In the genomic region with DNA sequence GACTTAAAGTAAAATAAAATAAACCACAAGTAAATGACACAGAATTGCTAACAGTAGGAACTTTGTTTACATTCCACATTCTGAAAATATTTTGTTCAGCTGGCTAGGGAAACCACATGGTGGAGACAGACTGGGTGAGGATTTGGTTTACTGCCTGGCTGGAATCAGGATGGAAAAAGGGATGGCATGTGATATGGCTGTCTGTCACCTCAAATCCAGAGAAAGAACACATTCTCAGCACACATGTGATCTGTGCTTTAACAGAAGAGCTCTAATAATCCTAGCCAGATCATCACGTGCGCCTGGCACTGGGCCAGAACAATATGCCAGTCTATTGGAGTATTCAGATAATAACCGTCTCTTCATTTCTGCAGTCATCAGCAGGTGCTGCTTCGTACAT, we compare ENCODE assay signal across 11 cellular contexts.
A peak's percentile ranks its signal among the peaks of the same experiment; 100 is the strongest.
DNase-seq lines count a peak whose midpoint lies in the region; ATAC-seq and TF ChIP-seq lines count a peak whose summit lies in the region.
"Had no signal": no experiment of that assay in that cellular context is flagged by ENCODE, and none has a peak within 500 bp of the region (broad histone marks: within the 10 kb centered on the region; RNA-seq: fewer than 3 reads in every experiment).

No MANE protein-coding gene starts in this region.

- no peak overlapping the region for H3K4me3 ChIP-seq in MG63

- H3K27me3 ChIP-seq in MG63, result no peaks in the 10 kb centered on the region

- no peak for TF ChIP-seq CTCF in GM20000 (IDR thresholded peaks at IDR 0.05; ENCODE audit: extremely low read depth, missing control alignments)

- H3K9me3 ChIP-seq in MG63, result no peaks in the 10 kb centered on the region

- no peaks in the 10 kb centered on the region for H3K36me3 ChIP-seq in MG63

- DNase-seq in AG08395 (ENCODE audit: low spot score) (peak; percentile 86), MG63 (peak; percentile 45), SK-MEL-5 (ENCODE audit: low read depth, low spot score) (peak; percentile 87), hypothalamus (lab: John Stamatoyannopoulos, UW) (peak in 37 of 51 donors; percentile 4 to 82 (median 40)), GM20000 (ENCODE audit: low spot score) (no peak), KBM-7 (no peak)
- DNase-seq: DND-41, T-cell had no signal

- no peak for ATAC-seq in GM18520 (IDR thresholded peaks at IDR 0.05; ENCODE audit: unreplicated experiment)
- no peak for ATAC-seq in HG02610 (IDR thresholded peaks at IDR 0.05; ENCODE audit: unreplicated experiment)
- ATAC-seq: natural killer cell treated with Interleukin-12 subunit alpha and Interleukin-12 subunit beta and Interleukin-15 and Interleukin-18, amount 100 ng/mL, for 72 hours; T-cell had no signal

- in situ Hi-C loops in SK-MEL-5 (cut with HindIII; ENCODE audit: low pct_unique_long_range_greater_than_20kb, low sequenced_read_pairs) (no loop called here), KBM-7 (cut with MboI; ENCODE audit: low pct_unique_long_range_greater_than_20kb, low sequenced_read_pairs) (no loop called here)

Comparison
In these comparisons a context has a peak if more than half of its experiments do, and no peak if none do; other contexts are left out.
1. DNase-seq: peak in AG08395 (single experiment), MG63 (single experiment), SK-MEL-5 (single experiment) and hypothalamus (37 of 51); none in GM20000 (single experiment) and KBM-7 (single experiment).